16 cellular contexts compared by ENCODE assay signal in genomic region chr10:124172241-124172661, GRCh38.
A peak's percentile ranks its signal among the peaks of the same experiment; 100 is the strongest.
DNase-seq lines count a peak whose midpoint lies in the region; ATAC-seq and TF ChIP-seq lines count a peak whose summit lies in the region.
"Had no signal": no experiment of that assay in that cellular context is flagged by ENCODE, and none has a peak within 500 bp of the region (broad histone marks: within the 10 kb centered on the region; RNA-seq: fewer than 3 reads in every experiment).

No MANE protein-coding gene starts in this region.

- TF ChIP-seq CTCF in DND-41 (IDR thresholded peaks at IDR 0.05; ENCODE audit: borderline replicate concordance, extremely low read depth, low read length, poor library complexity, severe bottlenecking): no peak
- no peak for TF ChIP-seq CTCF in gastroesophageal sphincter (IDR thresholded peaks at IDR 0.05)
- TF ChIP-seq CTCF in ovary (IDR thresholded peaks at IDR 0.05): no peak

- WGBS in gastroesophageal sphincter (ENCODE audit: low coverage in 1 of 2), 2 donors: 20 to 22% methylated on average over 1 to 4 of the region's 14 CpGs
- WGBS in ovary, 3 donors: 12 to 30% (median 16%) methylated on average over 14 of the region's 14 CpGs

- H2AFZ ChIP-seq in DND-41 (ENCODE audit: low read depth, low read length): no peak overlapping the region

- no peaks in the 10 kb centered on the region for H3K9me3 ChIP-seq in DND-41 (ENCODE audit: insufficient read depth, low read length, severe bottlenecking)
- no peaks in the 10 kb centered on the region for H3K9me3 ChIP-seq in gastroesophageal sphincter
- no peaks in the 10 kb centered on the region for H3K9me3 ChIP-seq in ovary
- H3K9me3 ChIP-seq: HAP-1, SK-N-SH had no signal

- intact Hi-C loops in ovary (cut with DNase I): loop anchor here in 1 of 4 donors (10.0 kb wide), 1 partner anchor 177 kb away; no protein-coding TSS in a partner anchor

- no peaks in the 10 kb centered on the region for H3K79me2 ChIP-seq in DND-41 (ENCODE audit: insufficient read depth, low read length)

- peak; percentile 3 for DNase-seq in DND-41
- DNase-seq in NCI-H2171 treated with DMSO at 0.1 percent for 48 hours (lab: John Stamatoyannopoulos, UW): peak; percentile 63
- peak; percentile 64 to 81 (median 69) for DNase-seq in ovary
- no peak for DNase-seq in stimulated activated CD4-positive, alpha-beta T cell treated with anti-CD3 and anti-CD28 coated beads, Interleukin-4, amount 100 ng/mL, for 1 hour
- DNase-seq in amygdala (lab: John Stamatoyannopoulos, UW): no peak
- no peak for DNase-seq in DMS 273 treated with DMSO at 0.1 percent for 48 hours (lab: John Stamatoyannopoulos, UW)
- DNase-seq: CD8-positive, alpha-beta memory T cell; KG1; NCI-H187; NCI-H774; OCI-M1; SHP77; SK-N-SH had no signal

- no peak overlapping the region for H3K9ac ChIP-seq in DND-41 (ENCODE audit: low read depth, low read length)
- H3K9ac ChIP-seq: BLaER1 treated with 17β-estradiol and CSF1 and Interleukin-3, amounts not matched to agents 10 nM and 100 nM; SK-N-SH had no signal

- no peak overlapping the region for H3K4me2 ChIP-seq in DND-41 (ENCODE audit: insufficient read depth, low read length)
- H3K4me2 ChIP-seq: SK-N-SH had no signal

- no peak for TF ChIP-seq EP300 in gastroesophageal sphincter (IDR thresholded peaks at IDR 0.05)
- no peak for TF ChIP-seq EP300 in ovary (IDR thresholded peaks at IDR 0.05)

- H3K4me3 ChIP-seq in DND-41 (ENCODE audit: low read depth in 1 of 2, low read length in 2 of 2): no peak overlapping the region
- no peak overlapping the region for H3K4me3 ChIP-seq in gastroesophageal sphincter
- H3K4me3 ChIP-seq in ovary: no peak overlapping the region
- H3K4me3 ChIP-seq: BLaER1 treated with 17β-estradiol and CSF1 and Interleukin-3, amounts not matched to agents 10 nM and 100 nM; HAP-1 had no signal

- no peak for ATAC-seq in DND-41 (ENCODE audit: insufficient read depth, low read depth)
- ATAC-seq in gastroesophageal sphincter: peak; percentile 7

- H4K20me1 ChIP-seq in DND-41 (ENCODE audit: insufficient read depth, low read length): no peaks in the 10 kb centered on the region
- H4K20me1 ChIP-seq: BLaER1 treated with 17β-estradiol and CSF1 and Interleukin-3, amounts not matched to agents 10 nM and 100 nM had no signal

- H3K27ac ChIP-seq in DND-41 (ENCODE audit: low read length) (no peak overlapping the region), gastroesophageal sphincter (peak overlapping the region in 1 of 4 donors; percentile 0), ovary (peak overlapping the region; percentile 23 to 87)
- H3K27ac ChIP-seq: BLaER1 treated with 17β-estradiol and CSF1 and Interleukin-3, amounts not matched to agents 10 nM and 100 nM had no signal

- H3K36me3 ChIP-seq in DND-41 (ENCODE audit: insufficient read depth, low read length) (no peaks in the 10 kb centered on the region), gastroesophageal sphincter (no peaks in the 10 kb centered on the region), ovary (no peaks in the 10 kb centered on the region)
- H3K36me3 ChIP-seq: BLaER1 treated with 17β-estradiol and CSF1 and Interleukin-3, amounts not matched to agents 10 nM and 100 nM; HAP-1 had no signal

- TF ChIP-seq POLR2A in gastroesophageal sphincter (IDR thresholded peaks at IDR 0.05): no peak
- TF ChIP-seq POLR2A in ovary (IDR thresholded peaks at IDR 0.05): no peak

- peaks cover 26% of the 10 kb centered on the region for H3K4me1 ChIP-seq in DND-41 (ENCODE audit: insufficient read depth, low read length)
- no peaks in the 10 kb centered on the region for H3K4me1 ChIP-seq in gastroesophageal sphincter
- peaks cover 5% of the 10 kb centered on the region for H3K4me1 ChIP-seq in ovary (ENCODE audit: insufficient read depth)
- H3K4me1 ChIP-seq: HAP-1 had no signal

- H3K27me3 ChIP-seq in DND-41 (ENCODE audit: insufficient read depth, low read length, poor library complexity) (no peaks in the 10 kb centered on the region), gastroesophageal sphincter (no peaks in the 10 kb centered on the region), ovary (no peaks in the 10 kb centered on the region)
- H3K27me3 ChIP-seq: BLaER1 treated with 17β-estradiol and CSF1 and Interleukin-3, amounts not matched to agents 10 nM and 100 nM had no signal

Comparison
In these comparisons a context has a peak if more than half of its experiments do, and no peak if none do; other contexts are left out.
1. DNase-seq: peak in DND-41 (single experiment), NCI-H2171 treated with DMSO at 0.1 percent for 48 hours (single experiment) and ovary (5 of 5); none in stimulated activated CD4-positive, alpha-beta T cell treated with anti-CD3 and anti-CD28 coated beads, Interleukin-4, amount 100 ng/mL, for 1 hour (single experiment), amygdala (0 of 56) and DMS 273 treated with DMSO at 0.1 percent for 48 hours (single experiment).